ENCODE assay signal across 1 cellular context in genomic region chr12:105317942-105318614, GRCh38.
A peak's percentile ranks its signal among the peaks of the same experiment; 100 is the strongest.
TF ChIP-seq lines count a peak whose summit lies in the region.

No MANE protein-coding gene starts in this region.

TF ChIP-seq in HepG2, 621 proteins besides CTCF, POLR2A, EP300 and RAD21 (continued from another document and continues in another):
- TF ChIP-seq PATZ1 (CRISPR knock-in tag; IDR thresholded peaks at IDR 0.05) (0 out of 2 replicates have a peak, but pooled peaks have one; percentile 0), ZBTB2 (CRISPR knock-in tag; IDR thresholded peaks at IDR 0.05; ENCODE audit: low read depth) (no peak), TCF7 (IDR thresholded peaks at IDR 0.05; ENCODE audit: low read depth) (no peak), KDM3A (CRISPR knock-in tag; IDR thresholded peaks at IDR 0.05; ENCODE audit: low read depth) (no peak), HNF4G (IDR thresholded peaks at IDR 0.05; ENCODE audit: borderline replicate concordance, low read depth, low read length) (peak; percentile 64; the same call in 1 of the 2 replicates), HNF4G (CRISPR knock-in tag; IDR thresholded peaks at IDR 0.05; ENCODE audit: borderline replicate concordance, low read depth) (no peak), ZBED4 (CRISPR knock-in tag; IDR thresholded peaks at IDR 0.05; ENCODE audit: borderline replicate concordance) (no peak), DMAP1 (CRISPR knock-in tag; IDR thresholded peaks at IDR 0.05) (0 out of 2 replicates have a peak, but pooled peaks have one; percentile 23), SIX1 (CRISPR knock-in tag; IDR thresholded peaks at IDR 0.05; ENCODE audit: borderline replicate concordance) (0 out of 2 replicates have a peak, but pooled peaks have one; percentile 1), ZNF253 (CRISPR knock-in tag; IDR thresholded peaks at IDR 0.05; ENCODE audit: borderline replicate concordance) (no peak), THAP11 (CRISPR knock-in tag; IDR thresholded peaks at IDR 0.05) (no peak), ZSCAN22 (CRISPR knock-in tag; IDR thresholded peaks at IDR 0.05) (no peak), MYPOP (CRISPR knock-in tag; IDR thresholded peaks at IDR 0.05) (no peak), ATRX (CRISPR knock-in tag; IDR thresholded peaks at IDR 0.05; ENCODE audit: borderline replicate concordance) (no peak), HOXA5 (CRISPR knock-in tag; IDR thresholded peaks at IDR 0.05) (no peak), FOXK1 (CRISPR knock-in tag; IDR thresholded peaks at IDR 0.05; ENCODE audit: borderline replicate concordance, low read depth) (no peak), AFF4 (CRISPR knock-in tag; IDR thresholded peaks at IDR 0.05) (no peak), MTA3 (CRISPR knock-in tag; IDR thresholded peaks at IDR 0.05) (no peak), HDAC1 (CRISPR knock-in tag; IDR thresholded peaks at IDR 0.05) (0 out of 2 replicates have a peak, but pooled peaks have one; percentile 43), ZNF367 (CRISPR knock-in tag; IDR thresholded peaks at IDR 0.05; ENCODE audit: borderline replicate concordance) (no peak), RFX3 (CRISPR knock-in tag; IDR thresholded peaks at IDR 0.05) (0 out of 2 replicates have a peak, but pooled peaks have one; percentile 20), ZNF337 (CRISPR knock-in tag; IDR thresholded peaks at IDR 0.05; ENCODE audit: borderline replicate concordance, low read depth) (no peak), RFX1 (IDR thresholded peaks at IDR 0.05) (peak; percentile 67), THRA (CRISPR knock-in tag; IDR thresholded peaks at IDR 0.05; ENCODE audit: borderline replicate concordance) (no peak), TAF15 (IDR thresholded peaks at IDR 0.05; ENCODE audit: low read depth, low read length, poor library complexity, severe bottlenecking) (no peak), ZNF576 (CRISPR knock-in tag; IDR thresholded peaks at IDR 0.05) (no peak), HES4 (CRISPR knock-in tag; IDR thresholded peaks at IDR 0.05; ENCODE audit: borderline replicate concordance) (no peak), NFYB (CRISPR knock-in tag; IDR thresholded peaks at IDR 0.05) (0 out of 2 replicates have a peak, but pooled peaks have one; percentile 12), WIZ (CRISPR knock-in tag; IDR thresholded peaks at IDR 0.05) (no peak), SMAD1 (CRISPR knock-in tag; IDR thresholded peaks at IDR 0.05; ENCODE audit: borderline replicate concordance, low read depth) (no peak), NCOR1 (IDR thresholded peaks at IDR 0.05; ENCODE audit: borderline replicate concordance, low read length) (peak; percentile 89; the same call in 1 of the 2 replicates), ZNF160 (CRISPR knock-in tag; IDR thresholded peaks at IDR 0.05) (no peak), ZSCAN30 (CRISPR knock-in tag; IDR thresholded peaks at IDR 0.05) (no peak), NBN (conservative IDR thresholded peaks at IDR 0.05) (no peak), IRF9 (CRISPR knock-in tag; IDR thresholded peaks at IDR 0.05; ENCODE audit: borderline replicate concordance) (no peak), ZSCAN12 (CRISPR knock-in tag; IDR thresholded peaks at IDR 0.05) (no peak), ZNF264 (CRISPR knock-in tag; IDR thresholded peaks at IDR 0.05) (no peak), NFE2L1 (CRISPR knock-in tag; IDR thresholded peaks at IDR 0.05; ENCODE audit: borderline replicate concordance) (no peak), TFE3 (CRISPR knock-in tag; IDR thresholded peaks at IDR 0.05) (no peak), ASH2L (IDR thresholded peaks at IDR 0.05; ENCODE audit: insufficient read length, low read depth, low read length) (peak; percentile 93), ZNF10 (CRISPR knock-in tag; IDR thresholded peaks at IDR 0.05; ENCODE audit: borderline replicate concordance, low read depth) (no peak), RELA (CRISPR knock-in tag; IDR thresholded peaks at IDR 0.05) (no peak), KAT2B (IDR thresholded peaks at IDR 0.05; ENCODE audit: borderline replicate concordance, low read depth, low read length) (no peak), ZNF256 (CRISPR knock-in tag; conservative IDR thresholded peaks at IDR 0.05) (no peak), TMF1 (CRISPR knock-in tag; IDR thresholded peaks at IDR 0.05; ENCODE audit: low read depth) (no peak), KLF6 (CRISPR knock-in tag; IDR thresholded peaks at IDR 0.05) (no peak), SP2 (CRISPR knock-in tag; IDR thresholded peaks at IDR 0.05) (no peak), ZNF772 (CRISPR knock-in tag; IDR thresholded peaks at IDR 0.05) (no peak), ZNF17 (CRISPR knock-in tag; IDR thresholded peaks at IDR 0.05) (no peak), SOX13 (IDR thresholded peaks at IDR 0.05) (no peak), SOX13 (CRISPR knock-in tag; conservative IDR thresholded peaks at IDR 0.05 in 1 of 2, IDR thresholded peaks at IDR 0.05 in 1 of 2) (peak in 1 of 2 experiments; percentile 71; a peak in 2 of 4 replicates), GATAD2A (CRISPR knock-in tag; IDR thresholded peaks at IDR 0.05) (0 out of 2 replicates have a peak, but pooled peaks have one; percentile 33), KLF13 (CRISPR knock-in tag; IDR thresholded peaks at IDR 0.05) (no peak), MXD1 (CRISPR knock-in tag; IDR thresholded peaks at IDR 0.05) (no peak)
